In genomic region chr1:156489935-156490293, GRCh38 we compare ENCODE assay signal across 10 cellular contexts. TPM values are rescaled to one million over a fixed set of nuclear protein-coding genes. Genes with fewer than 3 reads are reported as not detected.
DNase-seq lines count a peak whose midpoint lies in the region; ATAC-seq, FAIRE-seq and TF ChIP-seq lines count a peak whose summit lies in the region.
"Had no signal": no experiment of that assay in that cellular context is flagged by ENCODE, and none has a peak within 500 bp of the region (broad histone marks: within the 10 kb centered on the region; RNA-seq: fewer than 3 reads in every experiment).

No MANE protein-coding gene starts in this region.

- H3F3A ChIP-seq in neural cell (ENCODE audit: insufficient read depth, low read length, poor library complexity, severe bottlenecking) = peaks cover 8% of the 10 kb centered on the region

- H3K4me2 ChIP-seq in A549 (peak overlapping the region; percentile 72), neural cell (ENCODE audit: low read length) (peak overlapping the region; percentile 5)

- peak overlapping the region; percentile 94 for H3K27ac Mint-ChIP-seq in chondrocyte (ENCODE audit: unreplicated experiment)

- no peaks in the 10 kb centered on the region for H3K9me3 Mint-ChIP-seq in chondrocyte (ENCODE audit: low read depth)

- H3K9me3 ChIP-seq in A549 (no peaks in the 10 kb centered on the region), HUES6 (ENCODE audit: control insufficient read depth, insufficient read depth, low read depth, low read length) (no peaks in the 10 kb centered on the region), neural cell (ENCODE audit: low read length) (no peaks in the 10 kb centered on the region)

- H3K4me3 Mint-ChIP-seq in chondrocyte (ENCODE audit: unreplicated experiment) = peak overlapping the region; percentile 65

- H3K4me1 ChIP-seq in A549 = peaks cover 70% of the 10 kb centered on the region
- H3K4me1 ChIP-seq in HUES6 (ENCODE audit: control insufficient read depth, insufficient read depth, low read length) = peaks cover 58% of the 10 kb centered on the region

- no peaks in the 10 kb centered on the region for H3K36me3 ChIP-seq in HUES6 (ENCODE audit: control insufficient read depth, insufficient read depth, low read length)
- H3K36me3 ChIP-seq in neural cell (ENCODE audit: insufficient read depth, low read length) = no peaks in the 10 kb centered on the region

- TF ChIP-seq POLR2A in A549 (IDR thresholded peaks at IDR 0.05; ENCODE audit: low read length) = no peak

- no peak overlapping the region for H2AFZ ChIP-seq in neural cell (ENCODE audit: low read depth, low read length)

- H3K4me1 Mint-ChIP-seq in chondrocyte (ENCODE audit: low read depth) = peaks cover 83% of the 10 kb centered on the region

- WGBS in A549 (ENCODE audit: missing lambda C conversion rate) = 78% methylated on average over 5 of the region's 7 CpGs

- TF ChIP-seq EP300 in A549 (IDR thresholded peaks at IDR 0.05) (no peak), neural cell (conservative IDR thresholded peaks at IDR 0.05; ENCODE audit: poor library complexity, severe bottlenecking) (no peak)

- H4K20me1 ChIP-seq in neural cell (ENCODE audit: insufficient read depth) = no peaks in the 10 kb centered on the region

- H3K4me3 ChIP-seq in A549 = no peak overlapping the region
- H3K4me3 ChIP-seq in HUES6 (ENCODE audit: low read depth, low read length) = peak overlapping the region; percentile 50
- peak overlapping the region; percentile 57 for H3K4me3 ChIP-seq in neural cell (ENCODE audit: low read length)

- TF ChIP-seq CTCF in A549 (IDR thresholded peaks at IDR 0.05) (no peak), chondrocyte (IDR thresholded peaks at IDR 0.05) (no peak), neural cell (IDR thresholded peaks at IDR 0.05; ENCODE audit: poor library complexity, severe bottlenecking) (no peak)

- peak overlapping the region; percentile 48 to 75; a peak in 5 of 6 replicates for H3K27ac ChIP-seq in A549
- peak overlapping the region; percentile 69; the same call in 1 of the 2 replicates for H3K27ac ChIP-seq in HUES6 (ENCODE audit: low read depth, low read length)
- peak overlapping the region; percentile 94 for H3K27ac ChIP-seq in neural cell (ENCODE audit: low read length)

- DNase-seq in A549 (ENCODE audit: low read depth in 1 of 2, low spot score in 1 of 2) (no peak), chondrocyte (ENCODE audit: low spot score) (no peak), NCI-H774 (lab: John Stamatoyannopoulos, UW) (no peak), amniotic stem cell (lab: John Stamatoyannopoulos, UW) (no peak)
- DNase-seq: left colon, NCI-H345 had no signal

- H3K27me3 ChIP-seq in HUES6 (ENCODE audit: control insufficient read depth, insufficient read depth, low read length) (no peaks in the 10 kb centered on the region), neural cell (ENCODE audit: insufficient read depth, low read depth, low read length) (no peaks in the 10 kb centered on the region)

- H3K9ac ChIP-seq in HUES6 (ENCODE audit: low read length) (peak overlapping the region; percentile 53), neural cell (ENCODE audit: low read length) (peak overlapping the region; percentile 72)

- ATAC-seq in A549 (peak in 1 of 2 experiments; percentile 1; a peak in 1 of 6 replicates), HG03469 (IDR thresholded peaks at IDR 0.05; ENCODE audit: unreplicated experiment) (no peak), GM18511 (IDR thresholded peaks at IDR 0.05; ENCODE audit: unreplicated experiment) (no peak)

- H3K9me2 ChIP-seq in neural cell (ENCODE audit: insufficient read depth, low read length) = no peaks in the 10 kb centered on the region

- no peaks in the 10 kb centered on the region for H3K27me3 Mint-ChIP-seq in chondrocyte (ENCODE audit: low read depth)

- H3K79me2 ChIP-seq in neural cell (replicated peaks; ENCODE audit: insufficient read depth, low read length) = peaks cover 78% of the 10 kb centered on the region

- CTCF ChIA-PET in A549 (lab: Yijun Ruan, JAX) = interaction anchor here (1.1 to 31.7 kb wide), 7 partner anchors 10 to 136 kb away, joined by 3 to 474 read pairs (median 5); partner anchors contain the start of gene MEF2D

- no peaks in the 10 kb centered on the region for H3K36me3 Mint-ChIP-seq in chondrocyte (ENCODE audit: low read depth)

- POLR2A ChIA-PET in A549 (lab: Yijun Ruan, JAX) = interaction anchor here (1.3 to 1.6 kb wide), 5 partner anchors 11 to 102 kb away, joined by 3 to 9 read pairs (median 4); partner anchors contain the start of genes MEF2D and NAXE

- FAIRE-seq in A549 (lab: Jason Lieb, UNC) = no peak

- TF ChIP-seq RAD21 in A549 (conservative IDR thresholded peaks at IDR 0.05 in 1 of 2, IDR thresholded peaks at IDR 0.05 in 1 of 2) (no peak), neural cell (conservative IDR thresholded peaks at IDR 0.05) (no peak)

TF ChIP-seq in A549, 52 proteins besides CTCF, POLR2A, EP300 and RAD21 (continues in another document):
- TF ChIP-seq ZC3H11A (IDR thresholded peaks at IDR 0.05) = no peak
- no peak for TF ChIP-seq KDM5A (IDR thresholded peaks at IDR 0.05)
- no peak for TF ChIP-seq ZFP36 (IDR thresholded peaks at IDR 0.05; ENCODE audit: borderline replicate concordance, partially characterized antibody)
- no peak for TF ChIP-seq PHF8 (IDR thresholded peaks at IDR 0.05; ENCODE audit: borderline replicate concordance, low read depth)
- TF ChIP-seq ELK1 (IDR thresholded peaks at IDR 0.05; ENCODE audit: low read depth, low read length) = no peak
- no peak for TF ChIP-seq CEBPB (IDR thresholded peaks at IDR 0.05)
- no peak for TF ChIP-seq RFX5 (IDR thresholded peaks at IDR 0.05)
- no peak for TF ChIP-seq CBX8 (IDR thresholded peaks at IDR 0.05)
- no peak for TF ChIP-seq RARB (CRISPR knock-in tag; IDR thresholded peaks at IDR 0.05)
- no peak for TF ChIP-seq ZSCAN20 (CRISPR knock-in tag; IDR thresholded peaks at IDR 0.05)
- TF ChIP-seq CHD4 (IDR thresholded peaks at IDR 0.05; ENCODE audit: borderline replicate concordance) = no peak
- TF ChIP-seq BHLHE40 (IDR thresholded peaks at IDR 0.05; ENCODE audit: low read depth, low read length) = no peak

TF ChIP-seq in neural cell, 6 proteins besides CTCF, POLR2A, EP300 and RAD21:
- TF ChIP-seq MXI1 (conservative IDR thresholded peaks at IDR 0.05; ENCODE audit: poor library complexity, severe bottlenecking) = no peak
- no peak for TF ChIP-seq EZH2 (IDR thresholded peaks at IDR 0.05; ENCODE audit: borderline replicate concordance, insufficient read depth, low read length, poor library complexity, severe bottlenecking)
- no peak for TF ChIP-seq REST (IDR thresholded peaks at IDR 0.05; ENCODE audit: borderline replicate concordance)
- TF ChIP-seq POLR2AphosphoS5 (IDR thresholded peaks at IDR 0.05) = no peak
- TF ChIP-seq TAF1 (IDR thresholded peaks at IDR 0.05; ENCODE audit: low read depth) = no peak
- TF ChIP-seq SMC3 (conservative IDR thresholded peaks at IDR 0.05; ENCODE audit: poor library complexity) = no peak

RNA-seq across cellular contexts. Expression of gene MEF2D, which starts 10.7 kb away (rescaled TPM):
- 16.8 and 20.8 TPM in 2 replicates for polyA plus RNA-seq in A549 (2011; rRNA removed)
- polyA plus RNA-seq in A549 (2012; cell fraction: cytosol; rRNA removed) = 24.1 and 35.9 TPM in 2 replicates
- 93.8 and 94.5 TPM in 2 replicates for polyA plus RNA-seq in A549 (2012; cell fraction: nucleus; rRNA removed)
- 20.7 to 23.4 TPM (median 22.8 TPM) in 3 replicates for polyA plus RNA-seq in A549 (2017; fragmentation: RNase III; extraction: RNeasy Plus Mini Kit Qiagen cat#74134 plus additional on column Dnase treatment)
- polyA minus RNA-seq in A549 (2011; rRNA and poly(A)+ RNA removed) = 22.8 and 26.8 TPM in 2 replicates
- total RNA-seq in chondrocyte = 42.3 to 64.7 TPM (median 62.0 TPM) in 3 replicates
- 4.7 and 5.2 TPM in 2 replicates for polyA plus RNA-seq in neural cell
- 13.4 and 15.4 TPM in 2 replicates for polyA minus RNA-seq in neural cell
